Comparison of ENCODE assay signal across 1 cellular context in genomic region chr7:134902058-134902457, GRCh38.
TF ChIP-seq lines count a peak whose summit lies in the region.

No MANE protein-coding gene starts in this region.

TF ChIP-seq in HepG2, 621 proteins besides CTCF, POLR2A, EP300 and RAD21 (continued from another document):
- TF ChIP-seq GRHL1 (CRISPR knock-in tag; conservative IDR thresholded peaks at IDR 0.05), result no peak
- no peak for TF ChIP-seq ZSCAN21 (CRISPR knock-in tag; IDR thresholded peaks at IDR 0.05; ENCODE audit: borderline replicate concordance)
- no peak for TF ChIP-seq MLXIP (CRISPR knock-in tag; IDR thresholded peaks at IDR 0.05; ENCODE audit: borderline replicate concordance)
- 0 out of 2 replicates have a peak, but pooled peaks have one; percentile 8 for TF ChIP-seq ZNF670 (CRISPR knock-in tag; IDR thresholded peaks at IDR 0.05; ENCODE audit: borderline replicate concordance)
- no peak for TF ChIP-seq ZMYM4 (CRISPR knock-in tag; IDR thresholded peaks at IDR 0.05)
- TF ChIP-seq IRX3 (CRISPR knock-in tag; IDR thresholded peaks at IDR 0.05; ENCODE audit: borderline replicate concordance, low read depth), result no peak; the same call in 1 of the 2 replicates
- no peak for TF ChIP-seq ZNF251 (CRISPR knock-in tag; IDR thresholded peaks at IDR 0.05)
- no peak for TF ChIP-seq MAZ (IDR thresholded peaks at IDR 0.05; ENCODE audit: borderline replicate concordance, low read depth, low read length)
- TF ChIP-seq MAZ (CRISPR knock-in tag; IDR thresholded peaks at IDR 0.05; ENCODE audit: low read depth), result 0 out of 2 replicates have a peak, but pooled peaks have one; percentile 15
- 0 out of 2 replicates have a peak, but pooled peaks have one; percentile 11 for TF ChIP-seq NR2C2 (CRISPR knock-in tag; IDR thresholded peaks at IDR 0.05; ENCODE audit: borderline replicate concordance)
- TF ChIP-seq CHD4 (IDR thresholded peaks at IDR 0.05; ENCODE audit: borderline replicate concordance, low read length), result 0 out of 2 replicates have a peak, but pooled peaks have one; percentile 7
- TF ChIP-seq ELF4 (CRISPR knock-in tag; IDR thresholded peaks at IDR 0.05; ENCODE audit: borderline replicate concordance), result 0 out of 2 replicates have a peak, but pooled peaks have one; percentile 28
- TF ChIP-seq NR0B2 (CRISPR knock-in tag; IDR thresholded peaks at IDR 0.05), result no peak
- peak; percentile 69; the same call in 1 of the 2 replicates for TF ChIP-seq ZNF816 (CRISPR knock-in tag; IDR thresholded peaks at IDR 0.05; ENCODE audit: borderline replicate concordance)
- no peak for TF ChIP-seq HOXA7 (CRISPR knock-in tag; IDR thresholded peaks at IDR 0.05)
- 0 out of 2 replicates have a peak, but pooled peaks have one; percentile 39 for TF ChIP-seq ZNF33A (CRISPR knock-in tag; IDR thresholded peaks at IDR 0.05; ENCODE audit: borderline replicate concordance)
- TF ChIP-seq SRSF4 (IDR thresholded peaks at IDR 0.05; ENCODE audit: low read depth, low read length, poor library complexity, severe bottlenecking), result no peak
- TF ChIP-seq ELF1 (CRISPR knock-in tag; IDR thresholded peaks at IDR 0.05), result peak; percentile 56; the same call in 1 of the 2 replicates
- TF ChIP-seq ZNF101 (CRISPR knock-in tag; IDR thresholded peaks at IDR 0.05; ENCODE audit: borderline replicate concordance, low read depth), result no peak
- TF ChIP-seq LBX2 (CRISPR knock-in tag; IDR thresholded peaks at IDR 0.05; ENCODE audit: borderline replicate concordance), result no peak
- no peak for TF ChIP-seq HNRNPLL (IDR thresholded peaks at IDR 0.05; ENCODE audit: low read depth, low read length, poor library complexity, severe bottlenecking)
- no peak for TF ChIP-seq ZNF781 (CRISPR knock-in tag; IDR thresholded peaks at IDR 0.05; ENCODE audit: borderline replicate concordance, not compliant biosample characterization)
- no peak for TF ChIP-seq STAT6 (CRISPR knock-in tag; IDR thresholded peaks at IDR 0.05; ENCODE audit: borderline replicate concordance)
- TF ChIP-seq SETDB1 (CRISPR knock-in tag; IDR thresholded peaks at IDR 0.05; ENCODE audit: borderline replicate concordance), result no peak
- TF ChIP-seq KMT2B (CRISPR knock-in tag; IDR thresholded peaks at IDR 0.05), result 0 out of 2 replicates have a peak, but pooled peaks have one; percentile 2
- TF ChIP-seq MBD4 (IDR thresholded peaks at IDR 0.05; ENCODE audit: borderline replicate concordance, low read length), result peak; percentile 14; the same call in 1 of the 2 replicates
- no peak for TF ChIP-seq ZFP37 (CRISPR knock-in tag; IDR thresholded peaks at IDR 0.05; ENCODE audit: borderline replicate concordance)
- TF ChIP-seq IKZF1 (IDR thresholded peaks at IDR 0.05), result no peak
